18 cellular contexts compared by ENCODE assay signal in the genomic region with DNA sequence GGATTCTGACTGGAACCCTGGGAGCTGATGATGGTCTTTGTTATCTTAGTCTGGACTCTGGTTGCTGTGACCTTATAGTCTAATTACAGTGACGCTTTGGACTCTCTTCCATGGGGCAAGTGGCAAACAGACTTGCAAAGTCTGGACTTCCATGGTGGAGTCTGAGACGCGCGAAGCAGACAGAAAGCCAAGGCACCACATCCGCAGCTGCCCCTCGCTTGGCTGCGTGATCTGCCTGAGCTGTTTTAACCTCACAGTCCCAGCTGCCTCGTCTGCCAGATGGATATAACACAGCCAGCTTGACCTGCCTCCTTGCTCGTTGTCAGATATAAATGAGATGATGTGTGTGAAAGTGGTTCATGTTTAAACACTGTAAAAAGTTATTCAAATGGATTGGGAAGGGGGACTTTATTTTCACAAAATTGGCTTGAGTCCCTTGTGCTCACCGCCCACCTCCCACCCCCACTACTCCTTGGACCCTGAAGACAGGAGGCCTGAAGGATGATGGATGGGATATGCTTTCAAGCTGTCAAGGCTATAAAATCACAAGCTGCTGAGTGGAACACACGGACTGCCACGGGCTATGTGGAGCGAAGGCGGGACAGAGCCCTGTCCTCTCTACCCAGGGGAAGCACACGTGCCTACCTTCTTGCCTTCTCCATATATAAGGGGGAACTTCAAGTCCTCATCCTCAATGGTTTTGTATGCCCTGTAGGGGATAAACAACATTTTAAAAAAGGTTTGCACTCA.
DNase-seq lines count a peak whose midpoint lies in the region; ATAC-seq and TF ChIP-seq lines count a peak whose summit lies in the region.
"Had no signal": no experiment of that assay in that cellular context is flagged by ENCODE, and none has a peak within 500 bp of the region (broad histone marks: within the 10 kb centered on the region; RNA-seq: fewer than 3 reads in every experiment).

No MANE protein-coding gene starts in this region.

- DNase-seq in AG04450 (ENCODE audit: low read depth, low spot score) (no peak), NCI-H2171 (lab: John Stamatoyannopoulos, UW) (peak; percentile 48), fibroblast of lung (ENCODE audit: low read depth in 2 of 2) (peak; percentile 38 to 80), nephron progenitor cell (no peak), T-helper 1 cell (no peak), H7 (no peak), GM13977 (ENCODE audit: low spot score) (no peak)
- DNase-seq: activated CD4-positive, alpha-beta T cell treated with anti-CD3 and anti-CD28 coated beads for 48 hours; activated naive CD4-positive, alpha-beta T cell treated with Interleukin-2 at 50 U/mL for 16 hours; effector CD4-positive, alpha-beta T cell; KG1; left lung; NCI-H1092 treated with DMSO at 0.1 percent for 48 hours; T-helper 9 cell; upper lobe of right lung had no signal

- peak overlapping the region; percentile 54 for H2AFZ ChIP-seq in fibroblast of lung (ENCODE audit: low read length)

- H4K20me1 ChIP-seq in fibroblast of lung (ENCODE audit: control insufficient read depth, extremely low read depth, insufficient read depth, low read length), result no peaks in the 10 kb centered on the region

- in situ Hi-C loops in GM13977 (cut with MboI; ENCODE audit: low pct_unique_long_range_greater_than_20kb, low sequenced_read_pairs, unreplicated experiment), result no loop called here

- H3K27ac ChIP-seq in AG04450 (ENCODE audit: low read depth, low read length), result peak overlapping the region; percentile 73
- peak overlapping the region; percentile 66 for H3K27ac ChIP-seq in fibroblast of lung (ENCODE audit: insufficient read depth, low read length)
- H3K27ac ChIP-seq: left lung, upper lobe of right lung had no signal

- peaks cover 6% of the 10 kb centered on the region for H3K27me3 Mint-ChIP-seq in nephron progenitor cell (ENCODE audit: low read depth, poor library complexity)
- H3K27me3 Mint-ChIP-seq: natural killer cell treated with Interleukin-12 subunit alpha and Interleukin-12 subunit beta and Interleukin-15 and Interleukin-18, amount 100 ng/mL, for 72 hours had no signal

- H3K36me3 Mint-ChIP-seq in nephron progenitor cell (ENCODE audit: low read depth), result peaks cover 60% of the 10 kb centered on the region
- H3K36me3 Mint-ChIP-seq: natural killer cell treated with Interleukin-12 subunit alpha and Interleukin-12 subunit beta and Interleukin-15 and Interleukin-18, amount 100 ng/mL, for 72 hours; stimulated activated effector memory CD8-positive, alpha-beta T cell treated with anti-CD3 and anti-CD28 coated beads, Interleukin-12 subunit alpha, Interleukin-12 subunit beta, amount 100 ng/mL, for 72 hours had no signal

- H3K4me3 Mint-ChIP-seq in nephron progenitor cell, result no peak overlapping the region
- H3K4me3 Mint-ChIP-seq: natural killer cell treated with Interleukin-12 subunit alpha and Interleukin-12 subunit beta and Interleukin-15 and Interleukin-18, amount 100 ng/mL, for 72 hours; stimulated activated effector memory CD8-positive, alpha-beta T cell treated with anti-CD3 and anti-CD28 coated beads, Interleukin-12 subunit alpha, Interleukin-12 subunit beta, amount 100 ng/mL, for 72 hours had no signal

- CTCF ChIA-PET in AG04450 (lab: Charles Lee), result no interaction called here

- POLR2A ChIA-PET in AG04450 (lab: Yijun Ruan, JAX), result interaction anchor here (0.7 to 1.0 kb wide), 4 partner anchors 9 to 91 kb away, joined by 3 read pairs; no protein-coding TSS in a partner anchor

- H3K27me3 ChIP-seq in AG04450 (ENCODE audit: control insufficient read depth, insufficient read depth, low read length) (no peaks in the 10 kb centered on the region), fibroblast of lung (ENCODE audit: control insufficient read depth, insufficient read depth, low read length) (no peaks in the 10 kb centered on the region), H7 (ENCODE audit: control insufficient read depth, insufficient read depth, low read length) (no peaks in the 10 kb centered on the region)
- H3K27me3 ChIP-seq: left lung, upper lobe of right lung had no signal

- H3K79me2 ChIP-seq in fibroblast of lung (ENCODE audit: control insufficient read depth, insufficient read depth, low read length), result no peaks in the 10 kb centered on the region

- peak overlapping the region; percentile 63 for H3K4me2 ChIP-seq in fibroblast of lung (ENCODE audit: extremely low read depth, insufficient read depth, low read length)

- no peak overlapping the region for H3K4me3 ChIP-seq in AG04450 (ENCODE audit: low read depth, low read length)
- no peak overlapping the region for H3K4me3 ChIP-seq in fibroblast of lung (replicated peaks in 1 of 4; ENCODE audit: control extremely low read depth in 1 of 4, insufficient read depth in 1 of 4, low read depth in 3 of 4, low read length in 4 of 4)
- no peak overlapping the region for H3K4me3 ChIP-seq in H7 (ENCODE audit: insufficient read depth, low read depth, low read length)
- H3K4me3 ChIP-seq: left lung, upper lobe of right lung had no signal

- peaks cover 13% of the 10 kb centered on the region for H3K4me1 ChIP-seq in fibroblast of lung (ENCODE audit: control insufficient read depth, extremely low read depth, insufficient read depth, low read length)

- H3K9me3 Mint-ChIP-seq in nephron progenitor cell, result no peaks in the 10 kb centered on the region
- H3K9me3 Mint-ChIP-seq: natural killer cell treated with Interleukin-12 subunit alpha and Interleukin-12 subunit beta and Interleukin-15 and Interleukin-18, amount 100 ng/mL, for 72 hours; stimulated activated effector memory CD8-positive, alpha-beta T cell treated with anti-CD3 and anti-CD28 coated beads, Interleukin-12 subunit alpha, Interleukin-12 subunit beta, amount 100 ng/mL, for 72 hours had no signal

- H3K36me3 ChIP-seq in fibroblast of lung (ENCODE audit: control insufficient read depth, insufficient read depth, low read length), result no peaks in the 10 kb centered on the region
- peaks cover 2% of the 10 kb centered on the region; the same call in 1 of the 2 replicates for H3K36me3 ChIP-seq in H7 (replicated peaks; ENCODE audit: control insufficient read depth, insufficient read depth, low read length)
- H3K36me3 ChIP-seq: left lung, upper lobe of right lung had no signal

- H3K9me3 ChIP-seq in AG04450 (ENCODE audit: control insufficient read depth, insufficient read depth, low read length) (no peaks in the 10 kb centered on the region), fibroblast of lung (ENCODE audit: control insufficient read depth, insufficient read depth, low read depth, low read length) (no peaks in the 10 kb centered on the region)
- H3K9me3 ChIP-seq: left lung, upper lobe of right lung had no signal

- no peak for TF ChIP-seq CTCF in AG04450 (IDR thresholded peaks at IDR 0.05; ENCODE audit: low read depth, low read length)
- TF ChIP-seq CTCF in fibroblast of lung (conservative IDR thresholded peaks at IDR 0.05 in 1 of 2, IDR thresholded peaks at IDR 0.05 in 1 of 2; ENCODE audit: low read depth in 1 of 2, low read length in 2 of 2), result no peak
- TF ChIP-seq CTCF in nephron progenitor cell (IDR thresholded peaks at IDR 0.05), result no peak
- no peak for TF ChIP-seq CTCF in GM13977 (IDR thresholded peaks at IDR 0.05; ENCODE audit: extremely low read depth, insufficient read depth, missing control alignments)

- H3K4me1 Mint-ChIP-seq in nephron progenitor cell, result peaks cover 28% of the 10 kb centered on the region

- H3K27ac Mint-ChIP-seq in nephron progenitor cell, result peak overlapping the region; percentile 58
- H3K27ac Mint-ChIP-seq: natural killer cell treated with Interleukin-12 subunit alpha and Interleukin-12 subunit beta and Interleukin-15 and Interleukin-18, amount 100 ng/mL, for 72 hours; stimulated activated effector memory CD8-positive, alpha-beta T cell treated with anti-CD3 and anti-CD28 coated beads, Interleukin-12 subunit alpha, Interleukin-12 subunit beta, amount 100 ng/mL, for 72 hours had no signal

- no peak for ATAC-seq in HG03025 (IDR thresholded peaks at IDR 0.05; ENCODE audit: low FRiP score, unreplicated experiment)
- ATAC-seq: natural killer cell treated with Interleukin-12 subunit alpha and Interleukin-12 subunit beta and Interleukin-15 and Interleukin-18, amount 100 ng/mL, for 72 hours; stimulated activated effector memory CD8-positive, alpha-beta T cell treated with anti-CD3 and anti-CD28 coated beads, Interleukin-12 subunit alpha, Interleukin-12 subunit beta, amount 100 ng/mL, for 72 hours; upper lobe of right lung had no signal

- H3K9ac ChIP-seq in fibroblast of lung (ENCODE audit: insufficient read depth, low read length), result no peak overlapping the region

Comparison
In these comparisons a context has a peak if more than half of its experiments do, and no peak if none do; other contexts are left out.
1. DNase-seq: peak in NCI-H2171 (single experiment) and fibroblast of lung (2 of 2); none in AG04450 (single experiment), nephron progenitor cell (single experiment), T-helper 1 cell (0 of 5), H7 (single experiment) and GM13977 (single experiment).